1 cellular context compared by ENCODE assay signal in the genomic region with DNA sequence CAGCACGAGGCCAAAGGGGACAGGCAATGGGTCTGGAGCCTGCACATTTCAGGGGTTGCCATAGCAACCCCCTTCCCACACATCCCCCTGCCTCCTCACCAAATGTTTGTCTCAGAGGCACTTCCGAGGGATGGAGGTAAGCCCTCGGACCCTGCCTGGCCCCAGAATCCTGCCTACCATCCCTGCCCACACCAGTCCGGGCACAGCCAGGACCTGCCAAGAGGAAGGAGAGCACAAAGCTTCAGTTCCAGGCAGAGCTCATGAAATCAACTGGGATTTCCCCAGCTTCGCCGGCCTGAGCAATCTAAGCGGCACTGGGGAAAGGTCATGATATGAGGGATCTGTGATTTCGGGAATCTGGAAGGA.
TF ChIP-seq lines count a peak whose summit lies in the region.

No MANE protein-coding gene starts in this region.

TF ChIP-seq in WTC11, 78 proteins besides CTCF, POLR2A, EP300 and RAD21 (continued from another document):
- TF ChIP-seq, protein P1, sequence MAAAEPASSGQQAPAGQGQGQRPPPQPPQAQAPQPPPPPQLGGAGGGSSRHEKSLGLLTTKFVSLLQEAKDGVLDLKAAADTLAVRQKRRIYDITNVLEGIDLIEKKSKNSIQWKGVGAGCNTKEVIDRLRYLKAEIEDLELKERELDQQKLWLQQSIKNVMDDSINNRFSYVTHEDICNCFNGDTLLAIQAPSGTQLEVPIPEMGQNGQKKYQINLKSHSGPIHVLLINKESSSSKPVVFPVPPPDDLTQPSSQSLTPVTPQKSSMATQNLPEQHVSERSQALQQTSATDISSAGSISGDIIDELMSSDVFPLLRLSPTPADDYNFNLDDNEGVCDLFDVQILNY (CRISPR knock-in tag; IDR thresholded peaks at IDR 0.05): no peak
